ENCODE assay signal across 11 cellular contexts in genomic region chr16:70646260-70647241, GRCh38. TPM values are rescaled to one million over a fixed set of nuclear protein-coding genes. Genes with fewer than 3 reads are reported as not detected.
DNase-seq lines count a peak whose midpoint lies in the region; ATAC-seq, FAIRE-seq and TF ChIP-seq lines count a peak whose summit lies in the region.
"Had no signal": no experiment of that assay in that cellular context is flagged by ENCODE, and none has a peak within 500 bp of the region (broad histone marks: within the 10 kb centered on the region; RNA-seq: fewer than 3 reads in every experiment).

Gene IL34 (plus strand): TSS chr16:70646559. CDS start chr16:70646948, 389 bp downstream.

- no peak within 1 kb of the TSS for H2AFZ ChIP-seq in K562 (ENCODE audit: low read depth, low read length)

- POLR2A ChIA-PET in K562 (lab: Yijun Ruan, JAX), result interaction anchor here (0.6 kb wide), 1 partner anchor 15 kb away, joined by 3 read pairs; no protein-coding TSS in a partner anchor

- no peak for TF ChIP-seq EP300 in K562 (IDR thresholded peaks at IDR 0.05; ENCODE audit: low read length)

- no peaks in the 10 kb centered on the region for H3K79me2 ChIP-seq in K562 (ENCODE audit: control insufficient read depth, insufficient read depth, low read length)

- H3K4me3 ChIP-seq in K562 (no peak within 1 kb of the TSS), left lung (no peak within 1 kb of the TSS)

- TF ChIP-seq RAD21 in K562 (CRISPR knock-in tag; conservative IDR thresholded peaks at IDR 0.05 in 1 of 2, IDR thresholded peaks at IDR 0.05 in 1 of 2), result no peak

- WGBS in K562 (ENCODE audit: insufficient coverage, low coverage, missing lambda C conversion rate), result 19% methylated on average over 32 of the region's 39 CpGs

- DNase-seq in DMS 273 (lab: John Stamatoyannopoulos, UW; ENCODE audit: unreplicated experiment), result peak; percentile 63
- DNase-seq in DMS 273 treated with DMSO at 0.1 percent for 48 hours (lab: John Stamatoyannopoulos, UW), result no peak
- no peak for DNase-seq in K562 (ENCODE audit: extremely low read depth in 1 of 4, low spot score in 3 of 4)
- DNase-seq in left lung, result no peak
- no peak for DNase-seq in HUDEP-2 (lab: John Stamatoyannopoulos, UW; ENCODE audit: unreplicated experiment in 76 of 76)
- DNase-seq in GOT3 (lab: John Stamatoyannopoulos, UW), result no peak
- no peak for DNase-seq in hippocampal formation (lab: John Stamatoyannopoulos, UW)
- DNase-seq: activated CD4-positive, alpha-beta memory T cell treated with anti-CD3 and anti-CD28 coated beads for 36 hours; MV-4-11 had no signal

- BruUV-seq in K562 (replicated peaks; lab: Mats Ljungman, UMichigan), result no TSS peak

- no peak for TF ChIP-seq POLR2A in K562 (conservative IDR thresholded peaks at IDR 0.05)

- FAIRE-seq in K562 (lab: Jason Lieb, UNC), result no peak

- H3K4me2 ChIP-seq in K562 (ENCODE audit: insufficient read depth, low read length), result no peak within 1 kb of the TSS

- no peak for TF ChIP-seq CTCF in K562 (IDR thresholded peaks at IDR 0.05 in 2 of 3, conservative IDR thresholded peaks at IDR 0.05 in 1 of 3; ENCODE audit: insufficient read depth in 2 of 3, low read depth in 1 of 3, low read length in 3 of 3)
- no peak for TF ChIP-seq CTCF in left lung (IDR thresholded peaks at IDR 0.05)

- H3K36me3 ChIP-seq in K562 (ENCODE audit: control insufficient read depth, insufficient read depth, low read length) (no peaks in the 10 kb centered on the region), left lung (no peaks in the 10 kb centered on the region)

- peak; percentile 36; the same call in 2 of the 3 replicates for ATAC-seq in K562
- ATAC-seq in left lung, result peak; percentile 23

- H4K20me1 ChIP-seq in K562 (replicated peaks; ENCODE audit: control insufficient read depth, insufficient read depth, low read length), result no peaks in the 10 kb centered on the region; the same call in 1 of the 2 replicates

- in situ Hi-C loops in K562 (cut with MboI), result no loop called here

- H3K9me3 ChIP-seq in K562 (replicated peaks; ENCODE audit: control insufficient read depth, insufficient read depth, low read depth, low read length) (no peaks in the 10 kb centered on the region), left lung (no peaks in the 10 kb centered on the region)

- intact Hi-C loops in K562 (cut with micrococcal nuclease) (no loop called here), left lung (cut with DNase I) (no loop called here)

- no peaks in the 10 kb centered on the region for H3K9me1 ChIP-seq in K562 (ENCODE audit: control insufficient read depth, insufficient read depth, low read length)

- H3K4me1 ChIP-seq in K562 (replicated peaks in 1 of 2; ENCODE audit: control insufficient read depth in 2 of 2, insufficient read depth in 2 of 2, low read length in 2 of 2) (peaks cover 0 to 15% of the 10 kb centered on the region in 2 experiments; a peak in 3 of 5 replicates), left lung (no peaks in the 10 kb centered on the region)

- CTCF ChIA-PET in K562 (lab: Yijun Ruan, JAX; ENCODE audit: low intra/inter-chr PET ratio), result no interaction called here

- H3K27ac ChIP-seq in K562 (ENCODE audit: extremely low read depth, low read depth, low read length) (no peak within 1 kb of the TSS), left lung (no peak within 1 kb of the TSS), temporal lobe (ENCODE audit: low read depth, low read length) (peak within 1 kb of the TSS; percentile 86)
- H3K27ac ChIP-seq: 22Rv1 had no signal

- H3K27me3 ChIP-seq in K562 (ENCODE audit: control insufficient read depth in 2 of 2, insufficient read depth in 2 of 2, low read length in 2 of 2) (peaks cover 20 to 46% of the 10 kb centered on the region in 2 experiments; a peak in 3 of 5 replicates), left lung (no peaks in the 10 kb centered on the region)

- peak within 1 kb of the TSS in 1 of 2 experiments; percentile 26; a peak in 2 of 4 replicates for H3K9ac ChIP-seq in K562 (ENCODE audit: insufficient read depth in 1 of 2, low read depth in 2 of 2, low read length in 2 of 2)

TF ChIP-seq in K562, 482 proteins besides CTCF, POLR2A, EP300 and RAD21:
- peak; percentile 25; the same call in 1 of the 2 replicates for TF ChIP-seq EZH2 (IDR thresholded peaks at IDR 0.05; ENCODE audit: borderline replicate concordance, low read depth, low read length)
- 0 out of 2 replicates have a peak, but pooled peaks have one; percentile 27 for TF ChIP-seq PKNOX1 (IDR thresholded peaks at IDR 0.05)
- no peak for TF ChIP-seq PRPF4 (IDR thresholded peaks at IDR 0.05; ENCODE audit: insufficient read depth, low read depth, low read length, poor library complexity, severe bottlenecking)
- no peak for TF ChIP-seq ZNF384 (IDR thresholded peaks at IDR 0.05; ENCODE audit: low read depth, low read length)
- TF ChIP-seq RFX1 (IDR thresholded peaks at IDR 0.05), result peak; percentile 91
- TF ChIP-seq NFIC (IDR thresholded peaks at IDR 0.05), result peak; percentile 75

RNA-seq across cellular contexts. Expression of gene IL34, which starts in this region (rescaled TPM):
- 0.44 TPM in 1 of 2 replicates, not detected in the other for total RNA-seq in K562 (2011; cell fraction: chromatin; rRNA removed; ENCODE audit: low replicate concordance)
- not detected in 2 replicates for total RNA-seq in K562 (2011; cell fraction: nucleolus; rRNA removed)
- not detected in 2 replicates for total RNA-seq in K562 (2011; cell fraction: nucleoplasm; rRNA removed)
- total RNA-seq in K562 (2014; rRNA removed) (0.20 TPM in 1 of 2 replicates, not detected in the other), K562 (2014; rRNA removed; fragmentation: Illumina TruSeq; extraction: Trizol) (not detected in 2 replicates), K562 (2015; rRNA removed; fragmentation: Illumina TruSeq; extraction: Trizol) (0.18 TPM in 1 of 2 replicates, not detected in the other), K562 (2021) (0.25 TPM in 1 of 2 replicates, not detected in the other), left lung (1 to 10 TPM; 2.1 to 4.1 TPM), temporal lobe (1.5 TPM)
- polyA plus RNA-seq in K562 (2011; rRNA removed) (0.10 TPM in 1 of 2 replicates, not detected in the other), K562 (2014; fragmentation: Illumina TruSeq; extraction: Trizol) (0.58 TPM in 1 of 2 replicates, not detected in the other), K562 (2014; fragmentation: Nextera tagmentation; extraction: Ambion mirVana) (not detected), K562 (2014; rRNA removed) (0.07 and 0.18 TPM in 2 replicates)
- polyA plus RNA-seq in K562 (2011; cell fraction: cytosol; rRNA removed), result 0.16 and 0.49 TPM in 2 replicates
- 0.20 and 0.32 TPM in 2 replicates for polyA plus RNA-seq in K562 (2011; cell fraction: nucleus; rRNA removed)
- 0.39 and 0.44 TPM in 2 replicates for polyA plus RNA-seq in K562 (2012)
- not detected in 2 replicates for polyA minus RNA-seq in K562 (2011; rRNA and poly(A)+ RNA removed)
- not detected in 2 replicates for polyA minus RNA-seq in K562 (2011; cell fraction: cytosol; rRNA and poly(A)+ RNA removed)
- not detected in 2 replicates for polyA minus RNA-seq in K562 (2011; cell fraction: nucleus; rRNA and poly(A)+ RNA removed)
- total RNA-seq: activated CD4-positive, alpha-beta memory T cell treated with anti-CD3 and anti-CD28 coated beads for 36 hours had no signal

Comparison
In these comparisons a context has a peak if more than half of its experiments do, and no peak if none do; other contexts are left out.
1. Peak in ATAC-seq in K562; RNA of the gene not detected or under 1 TPM.